ENCODE assay signal across 8 cellular contexts in genomic region chr11:75639752-75640151, GRCh38. TPM values are rescaled to one million over a fixed set of nuclear protein-coding genes. Genes with fewer than 3 reads are reported as not detected.
DNase-seq lines count a peak whose midpoint lies in the region; ATAC-seq and TF ChIP-seq lines count a peak whose summit lies in the region.

No MANE protein-coding gene starts in this region.

- peaks cover 47% of the 10 kb centered on the region for H3K27me3 Mint-ChIP-seq in T-helper 2 cell treated with Interferon-gamma antibody and Interleukin-4, amounts not matched to agents 5 μg/mL and 100 μg/mL, for 36 hours (ENCODE audit: low read depth)

- no peaks in the 10 kb centered on the region for H3K4me1 Mint-ChIP-seq in T-helper 2 cell treated with Interferon-gamma antibody and Interleukin-4, amounts not matched to agents 5 μg/mL and 100 μg/mL, for 36 hours (ENCODE audit: low read depth)

- H4K20me1 ChIP-seq in MM.1S (ENCODE audit: insufficient read depth, low read length), result no peaks in the 10 kb centered on the region

- no peaks in the 10 kb centered on the region for H3K9me2 ChIP-seq in MM.1S (replicated peaks; ENCODE audit: insufficient read depth, low read length)

- no peaks in the 10 kb centered on the region for H3K36me3 Mint-ChIP-seq in T-helper 2 cell treated with Interferon-gamma antibody and Interleukin-4, amounts not matched to agents 5 μg/mL and 100 μg/mL, for 36 hours (ENCODE audit: low read depth)

- no peaks in the 10 kb centered on the region for H3K9me3 Mint-ChIP-seq in T-helper 2 cell treated with Interferon-gamma antibody and Interleukin-4, amounts not matched to agents 5 μg/mL and 100 μg/mL, for 36 hours

- H2AFZ ChIP-seq in MM.1S (ENCODE audit: low read length), result no peak overlapping the region

- no peak overlapping the region for H3K9ac ChIP-seq in MM.1S (ENCODE audit: low read length)

- no peaks in the 10 kb centered on the region for H3K36me3 ChIP-seq in SJCRH30
- H3K36me3 ChIP-seq in ovary, result no peaks in the 10 kb centered on the region
- H3K36me3 ChIP-seq in MM.1S (replicated peaks; ENCODE audit: insufficient read depth, low read length), result no peaks in the 10 kb centered on the region

- H3K4me3 ChIP-seq in SJCRH30, result peak overlapping the region; percentile 29
- H3K4me3 ChIP-seq in ovary, result no peak overlapping the region
- no peak overlapping the region for H3K4me3 ChIP-seq in MM.1S (ENCODE audit: low read length)

- no peak for TF ChIP-seq CTCF in ovary (IDR thresholded peaks at IDR 0.05)
- no peak for TF ChIP-seq CTCF in MM.1S (IDR thresholded peaks at IDR 0.05; ENCODE audit: low read length)

- H3K27ac Mint-ChIP-seq in T-helper 2 cell treated with Interferon-gamma antibody and Interleukin-4, amounts not matched to agents 5 μg/mL and 100 μg/mL, for 36 hours, result no peak overlapping the region

- ATAC-seq in HG03521 (IDR thresholded peaks at IDR 0.05; ENCODE audit: unreplicated experiment), result no peak

- H3K4me3 Mint-ChIP-seq in T-helper 2 cell treated with Interferon-gamma antibody and Interleukin-4, amounts not matched to agents 5 μg/mL and 100 μg/mL, for 36 hours, result no peak overlapping the region

- H3F3A ChIP-seq in MM.1S (ENCODE audit: insufficient read depth, low read length), result no peaks in the 10 kb centered on the region

- DNase-seq in AG20443 (ENCODE audit: low spot score) (peak; percentile 58), NAMALWA (ENCODE audit: low spot score) (peak; percentile 54), SJCRH30 (peak; percentile 79 to 83), foreskin melanocyte (peak; percentile 47), ovary (peak; percentile 37 to 75 (median 59)), MM.1S (no peak)
- no peak for DNase-seq in T-helper 2 cell treated with Interferon-gamma antibody and Interleukin-4, amounts not matched to agents 5 μg/mL and 100 μg/mL, for 36 hours (ENCODE audit: low spot score)

- no peak for TF ChIP-seq POLR2A in ovary (IDR thresholded peaks at IDR 0.05)

- WGBS in ovary, 3 donors, result 14 to 19% (median 17%) methylated on average over 4 of the region's 4 CpGs

- TF ChIP-seq EP300 in ovary (IDR thresholded peaks at IDR 0.05), result no peak

- no peaks in the 10 kb centered on the region for H3K27me3 ChIP-seq in SJCRH30
- no peaks in the 10 kb centered on the region for H3K27me3 ChIP-seq in ovary
- no peaks in the 10 kb centered on the region for H3K27me3 ChIP-seq in MM.1S (replicated peaks; ENCODE audit: insufficient read depth, low read length)

- H3K4me2 ChIP-seq in MM.1S (ENCODE audit: low read depth, low read length), result no peak overlapping the region

- intact Hi-C loops in ovary (cut with DNase I), result no loop called here

- H3K79me2 ChIP-seq in MM.1S (ENCODE audit: low read length), result no peaks in the 10 kb centered on the region

- H3K4me1 ChIP-seq in SJCRH30, result peaks cover 35% of the 10 kb centered on the region
- H3K4me1 ChIP-seq in ovary (ENCODE audit: insufficient read depth), result peaks cover 4% of the 10 kb centered on the region
- peaks cover 13% of the 10 kb centered on the region for H3K4me1 ChIP-seq in MM.1S (ENCODE audit: low read length)

- H3K9me3 ChIP-seq in SJCRH30 (replicated peaks) (no peaks in the 10 kb centered on the region; the same call in 1 of the 2 replicates), ovary (no peaks in the 10 kb centered on the region), MM.1S (replicated peaks; ENCODE audit: insufficient read depth, low read length) (no peaks in the 10 kb centered on the region)

- peak overlapping the region; percentile 66 for H3K27ac ChIP-seq in SJCRH30
- no peak overlapping the region for H3K27ac ChIP-seq in ovary
- no peak overlapping the region for H3K27ac ChIP-seq in MM.1S (ENCODE audit: low read length)

RNA-seq across cellular contexts. Expression of gene MAP6, which starts 29.1 kb away (rescaled TPM):
- total RNA-seq in SJCRH30 (2014; rRNA removed; shearing (Covaris generic)), result 0.53 and 0.79 TPM in 2 replicates
- 10 to 100 TPM in 3 of 7 donors, 1 to 10 TPM in 4; 2.1 to 18.7 (median 8.8) TPM for total RNA-seq in ovary
- 10 to 100 TPM in 1 of 2 donors, 1 to 10 TPM in 1; 6.0 to 17.6 TPM for polyA plus RNA-seq in ovary

Comparison
In these comparisons a context has a peak if more than half of its experiments do, and no peak if none do; other contexts are left out.
1. DNase-seq: peak in AG20443 (single experiment), NAMALWA (single experiment), SJCRH30 (2 of 2), foreskin melanocyte (single experiment) and ovary (5 of 5); none in T-helper 2 cell treated with Interferon-gamma antibody and Interleukin-4, amounts not matched to agents 5 μg/mL and 100 μg/mL, for 36 hours (single experiment) and MM.1S (single experiment).